In genomic region chr4:77862478-77863216, GRCh38 we compare ENCODE assay signal across 1 cellular context.
TF ChIP-seq lines count a peak whose summit lies in the region.

Gene MRPL1, plus strand, starts transcription at chr4:77862830. Its CDS starts 19 bp downstream, at chr4:77862849.

TF ChIP-seq in GM12878, 131 proteins besides CTCF, POLR2A, EP300 and RAD21 (continued from another document):
- TF ChIP-seq, protein P1, sequence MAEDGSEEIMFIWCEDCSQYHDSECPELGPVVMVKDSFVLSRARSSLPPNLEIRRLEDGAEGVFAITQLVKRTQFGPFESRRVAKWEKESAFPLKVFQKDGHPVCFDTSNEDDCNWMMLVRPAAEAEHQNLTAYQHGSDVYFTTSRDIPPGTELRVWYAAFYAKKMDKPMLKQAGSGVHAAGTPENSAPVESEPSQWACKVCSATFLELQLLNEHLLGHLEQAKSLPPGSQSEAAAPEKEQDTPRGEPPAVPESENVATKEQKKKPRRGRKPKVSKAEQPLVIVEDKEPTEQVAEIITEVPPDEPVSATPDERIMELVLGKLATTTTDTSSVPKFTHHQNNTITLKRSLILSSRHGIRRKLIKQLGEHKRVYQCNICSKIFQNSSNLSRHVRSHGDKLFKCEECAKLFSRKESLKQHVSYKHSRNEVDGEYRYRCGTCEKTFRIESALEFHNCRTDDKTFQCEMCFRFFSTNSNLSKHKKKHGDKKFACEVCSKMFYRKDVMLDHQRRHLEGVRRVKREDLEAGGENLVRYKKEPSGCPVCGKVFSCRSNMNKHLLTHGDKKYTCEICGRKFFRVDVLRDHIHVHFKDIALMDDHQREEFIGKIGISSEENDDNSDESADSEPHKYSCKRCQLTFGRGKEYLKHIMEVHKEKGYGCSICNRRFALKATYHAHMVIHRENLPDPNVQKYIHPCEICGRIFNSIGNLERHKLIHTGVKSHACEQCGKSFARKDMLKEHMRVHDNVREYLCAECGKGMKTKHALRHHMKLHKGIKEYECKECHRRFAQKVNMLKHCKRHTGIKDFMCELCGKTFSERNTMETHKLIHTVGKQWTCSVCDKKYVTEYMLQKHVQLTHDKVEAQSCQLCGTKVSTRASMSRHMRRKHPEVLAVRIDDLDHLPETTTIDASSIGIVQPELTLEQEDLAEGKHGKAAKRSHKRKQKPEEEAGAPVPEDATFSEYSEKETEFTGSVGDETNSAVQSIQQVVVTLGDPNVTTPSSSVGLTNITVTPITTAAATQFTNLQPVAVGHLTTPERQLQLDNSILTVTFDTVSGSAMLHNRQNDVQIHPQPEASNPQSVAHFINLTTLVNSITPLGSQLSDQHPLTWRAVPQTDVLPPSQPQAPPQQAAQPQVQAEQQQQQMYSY (CRISPR knock-in tag; IDR thresholded peaks at IDR 0.05), result no peak
- no peak for TF ChIP-seq NR2F1 (conservative IDR thresholded peaks at IDR 0.05)
- TF ChIP-seq ASH2L (IDR thresholded peaks at IDR 0.05; ENCODE audit: borderline replicate concordance, low read depth), result peak; percentile 87; the same call in 1 of the 2 replicates
- peak; percentile 55 for TF ChIP-seq ZZZ3 (IDR thresholded peaks at IDR 0.05; ENCODE audit: control insufficient read depth, insufficient read length, low read depth)
- TF ChIP-seq, protein P2, sequence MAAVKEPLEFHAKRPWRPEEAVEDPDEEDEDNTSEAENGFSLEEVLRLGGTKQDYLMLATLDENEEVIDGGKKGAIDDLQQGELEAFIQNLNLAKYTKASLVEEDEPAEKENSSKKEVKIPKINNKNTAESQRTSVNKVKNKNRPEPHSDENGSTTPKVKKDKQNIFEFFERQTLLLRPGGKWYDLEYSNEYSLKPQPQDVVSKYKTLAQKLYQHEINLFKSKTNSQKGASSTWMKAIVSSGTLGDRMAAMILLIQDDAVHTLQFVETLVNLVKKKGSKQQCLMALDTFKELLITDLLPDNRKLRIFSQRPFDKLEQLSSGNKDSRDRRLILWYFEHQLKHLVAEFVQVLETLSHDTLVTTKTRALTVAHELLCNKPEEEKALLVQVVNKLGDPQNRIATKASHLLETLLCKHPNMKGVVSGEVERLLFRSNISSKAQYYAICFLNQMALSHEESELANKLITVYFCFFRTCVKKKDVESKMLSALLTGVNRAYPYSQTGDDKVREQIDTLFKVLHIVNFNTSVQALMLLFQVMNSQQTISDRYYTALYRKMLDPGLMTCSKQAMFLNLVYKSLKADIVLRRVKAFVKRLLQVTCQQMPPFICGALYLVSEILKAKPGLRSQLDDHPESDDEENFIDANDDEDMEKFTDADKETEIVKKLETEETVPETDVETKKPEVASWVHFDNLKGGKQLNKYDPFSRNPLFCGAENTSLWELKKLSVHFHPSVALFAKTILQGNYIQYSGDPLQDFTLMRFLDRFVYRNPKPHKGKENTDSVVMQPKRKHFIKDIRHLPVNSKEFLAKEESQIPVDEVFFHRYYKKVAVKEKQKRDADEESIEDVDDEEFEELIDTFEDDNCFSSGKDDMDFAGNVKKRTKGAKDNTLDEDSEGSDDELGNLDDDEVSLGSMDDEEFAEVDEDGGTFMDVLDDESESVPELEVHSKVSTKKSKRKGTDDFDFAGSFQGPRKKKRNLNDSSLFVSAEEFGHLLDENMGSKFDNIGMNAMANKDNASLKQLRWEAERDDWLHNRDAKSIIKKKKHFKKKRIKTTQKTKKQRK (IDR thresholded peaks at IDR 0.05; ENCODE audit: low read depth, low read length), result peak; percentile 44; the same call in 1 of the 2 replicates
- TF ChIP-seq SREBF1 (IDR thresholded peaks at IDR 0.05; ENCODE audit: low read length), result no peak; the same call in 1 of the 2 replicates
- TF ChIP-seq GATAD2B (conservative IDR thresholded peaks at IDR 0.05; ENCODE audit: low read depth), result no peak
- TF ChIP-seq KAT2A (conservative IDR thresholded peaks at IDR 0.05; ENCODE audit: control insufficient read depth, low read depth, low read length), result no peak
- no peak for TF ChIP-seq SKIL (IDR thresholded peaks at IDR 0.05; ENCODE audit: low read depth, poor library complexity, severe bottlenecking)
- peak; percentile 49; the same call in 1 of the 2 replicates for TF ChIP-seq TARDBP (IDR thresholded peaks at IDR 0.05; ENCODE audit: borderline replicate concordance)
- no peak for TF ChIP-seq FOS (IDR thresholded peaks at IDR 0.05; ENCODE audit: borderline replicate concordance, extremely low read depth, insufficient read length)
- TF ChIP-seq CHD1 (IDR thresholded peaks at IDR 0.05; ENCODE audit: low read depth, low read length), result no peak
- no peak for TF ChIP-seq USF2 (IDR thresholded peaks at IDR 0.05; ENCODE audit: borderline replicate concordance, low read depth, low read length)
- TF ChIP-seq HSF1 (IDR thresholded peaks at IDR 0.05; ENCODE audit: low read depth, low read length), result no peak
- TF ChIP-seq SIX5 (IDR thresholded peaks at IDR 0.05; ENCODE audit: low read depth, low read length, severe bottlenecking), result peak; percentile 73
- TF ChIP-seq RELB (IDR thresholded peaks at IDR 0.05; ENCODE audit: low read depth), result peak; percentile 96
- TF ChIP-seq CBFB (IDR thresholded peaks at IDR 0.05; ENCODE audit: low read depth), result peak; percentile 77; the same call in 1 of the 2 replicates
- peak; percentile 59; the same call in 1 of the 2 replicates for TF ChIP-seq SMAD5 (IDR thresholded peaks at IDR 0.05; ENCODE audit: low read depth)
- TF ChIP-seq, protein P3, sequence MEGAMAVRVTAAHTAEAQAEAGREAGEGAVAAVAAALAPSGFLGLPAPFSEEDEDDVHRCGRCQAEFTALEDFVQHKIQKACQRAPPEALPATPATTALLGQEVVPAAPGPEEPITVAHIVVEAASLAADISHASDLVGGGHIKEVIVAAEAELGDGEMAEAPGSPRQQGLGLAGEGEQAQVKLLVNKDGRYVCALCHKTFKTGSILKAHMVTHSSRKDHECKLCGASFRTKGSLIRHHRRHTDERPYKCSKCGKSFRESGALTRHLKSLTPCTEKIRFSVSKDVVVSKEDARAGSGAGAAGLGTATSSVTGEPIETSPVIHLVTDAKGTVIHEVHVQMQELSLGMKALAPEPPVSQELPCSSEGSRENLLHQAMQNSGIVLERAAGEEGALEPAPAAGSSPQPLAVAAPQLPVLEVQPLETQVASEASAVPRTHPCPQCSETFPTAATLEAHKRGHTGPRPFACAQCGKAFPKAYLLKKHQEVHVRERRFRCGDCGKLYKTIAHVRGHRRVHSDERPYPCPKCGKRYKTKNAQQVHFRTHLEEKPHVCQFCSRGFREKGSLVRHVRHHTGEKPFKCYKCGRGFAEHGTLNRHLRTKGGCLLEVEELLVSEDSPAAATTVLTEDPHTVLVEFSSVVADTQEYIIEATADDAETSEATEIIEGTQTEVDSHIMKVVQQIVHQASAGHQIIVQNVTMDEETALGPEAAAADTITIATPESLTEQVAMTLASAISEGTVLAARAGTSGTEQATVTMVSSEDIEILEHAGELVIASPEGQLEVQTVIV (IDR thresholded peaks at IDR 0.05; ENCODE audit: borderline replicate concordance, partially characterized antibody), result peak; percentile 15
- TF ChIP-seq CHD4 (IDR thresholded peaks at IDR 0.05), result no peak
- no peak for TF ChIP-seq JUND (IDR thresholded peaks at IDR 0.05; ENCODE audit: low read depth, low read length)
- TF ChIP-seq CEBPB (IDR thresholded peaks at IDR 0.05; ENCODE audit: borderline replicate concordance in 1 of 2, low read depth in 2 of 2, low read length in 2 of 2), result no peak
- TF ChIP-seq ETV6 (conservative IDR thresholded peaks at IDR 0.05 in 1 of 2, IDR thresholded peaks at IDR 0.05 in 1 of 2; ENCODE audit: borderline replicate concordance in 1 of 2, low read depth in 1 of 2), result peak in 1 of 2 experiments; percentile 69; a peak in 1 of 4 replicates
- TF ChIP-seq, protein P4, sequence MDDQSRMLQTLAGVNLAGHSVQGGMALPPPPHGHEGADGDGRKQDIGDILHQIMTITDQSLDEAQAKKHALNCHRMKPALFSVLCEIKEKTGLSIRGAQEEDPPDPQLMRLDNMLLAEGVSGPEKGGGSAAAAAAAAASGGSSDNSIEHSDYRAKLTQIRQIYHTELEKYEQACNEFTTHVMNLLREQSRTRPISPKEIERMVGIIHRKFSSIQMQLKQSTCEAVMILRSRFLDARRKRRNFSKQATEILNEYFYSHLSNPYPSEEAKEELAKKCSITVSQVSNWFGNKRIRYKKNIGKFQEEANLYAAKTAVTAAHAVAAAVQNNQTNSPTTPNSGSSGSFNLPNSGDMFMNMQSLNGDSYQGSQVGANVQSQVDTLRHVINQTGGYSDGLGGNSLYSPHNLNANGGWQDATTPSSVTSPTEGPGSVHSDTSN (IDR thresholded peaks at IDR 0.05; ENCODE audit: insufficient replicate concordance, low read depth, low read length), result no peak
- peak; percentile 50 to 70; a peak in 2 of 4 replicates for TF ChIP-seq IKZF2 (IDR thresholded peaks at IDR 0.05)
- no peak for TF ChIP-seq CBX3 (IDR thresholded peaks at IDR 0.05; ENCODE audit: borderline replicate concordance, low read depth)
- TF ChIP-seq TAF1 (IDR thresholded peaks at IDR 0.05; ENCODE audit: borderline replicate concordance, low read depth, low read length), result peak; percentile 99
- no peak for TF ChIP-seq NR2C2 (IDR thresholded peaks at IDR 0.05; ENCODE audit: borderline replicate concordance, control insufficient read depth, insufficient read length, low read depth)
- TF ChIP-seq SMARCA5 (IDR thresholded peaks at IDR 0.05), result peak; percentile 86
- TF ChIP-seq BRCA1 (IDR thresholded peaks at IDR 0.05; ENCODE audit: low read depth, low read length), result no peak
- TF ChIP-seq CHD2 (IDR thresholded peaks at IDR 0.05; ENCODE audit: borderline replicate concordance, low read depth, low read length), result 0 out of 2 replicates have a peak, but pooled peaks have one; percentile 22
- peak; percentile 50; the same call in 1 of the 2 replicates for TF ChIP-seq STAT3 (IDR thresholded peaks at IDR 0.05; ENCODE audit: low read depth, low read length)
- TF ChIP-seq BHLHE40 (IDR thresholded peaks at IDR 0.05; ENCODE audit: borderline replicate concordance in 1 of 2, low read depth in 2 of 2, low read length in 1 of 2), result peak in 1 of 2 experiments; percentile 37; a peak in 1 of 4 replicates
- TF ChIP-seq RAD51 (IDR thresholded peaks at IDR 0.05), result no peak; the same call in 1 of the 2 replicates
- TF ChIP-seq BACH1 (IDR thresholded peaks at IDR 0.05; ENCODE audit: borderline replicate concordance), result no peak
- TF ChIP-seq SMC3 (IDR thresholded peaks at IDR 0.05; ENCODE audit: borderline replicate concordance, low read length), result no peak
- no peak for TF ChIP-seq KLF5 (IDR thresholded peaks at IDR 0.05; ENCODE audit: partially characterized antibody)
- no peak for TF ChIP-seq ZNF622 (IDR thresholded peaks at IDR 0.05)
- no peak for TF ChIP-seq ZNF274 (IDR thresholded peaks at IDR 0.05; ENCODE audit: insufficient read depth, insufficient read length)
- no peak for TF ChIP-seq ZNF217 (IDR thresholded peaks at IDR 0.05)
- TF ChIP-seq NKRF (conservative IDR thresholded peaks at IDR 0.05), result peak; percentile 85
- peak; percentile 63; the same call in 1 of the 2 replicates for TF ChIP-seq MEF2A (IDR thresholded peaks at IDR 0.05; ENCODE audit: insufficient read depth, low read depth, low read length)
- TF ChIP-seq SIN3A (IDR thresholded peaks at IDR 0.05; ENCODE audit: low read depth, low read length), result peak; percentile 88
